Comparison of ENCODE assay signal across 17 cellular contexts in genomic region chr6:570812-571211, GRCh38.
"Had no signal": no experiment of that assay in that cellular context is flagged by ENCODE, and none has a peak within 500 bp of the region (broad histone marks: within the 10 kb centered on the region; RNA-seq: fewer than 3 reads in every experiment).

No MANE protein-coding gene starts in this region.

- ATAC-seq: left cardiac atrium, upper lobe of right lung had no signal

- H3K27ac Mint-ChIP-seq: natural killer cell treated with Interleukin-12 subunit alpha and Interleukin-12 subunit beta and Interleukin-15 and Interleukin-18, amount 100 ng/mL, for 72 hours; neural progenitor cell; stimulated activated naive CD8-positive, alpha-beta T cell treated with anti-CD3 and anti-CD28 coated beads, Interleukin-15, Interleukin-2, amounts not matched to agents 100 ng/mL and 50 ng/mL, for 24 hours had no signal

- H3K4me3 Mint-ChIP-seq: natural killer cell treated with Interleukin-12 subunit alpha and Interleukin-12 subunit beta and Interleukin-15 and Interleukin-18, amount 100 ng/mL, for 72 hours; neural progenitor cell; stimulated activated naive CD8-positive, alpha-beta T cell treated with anti-CD3 and anti-CD28 coated beads, Interleukin-15, Interleukin-2, amounts not matched to agents 100 ng/mL and 50 ng/mL, for 24 hours had no signal

- DNase-seq: dorsolateral prefrontal cortex; effector CD8-positive, alpha-beta T cell; foreskin melanocyte; head of caudate nucleus; kidney; left cardiac atrium; left ventricle myocardium inferior; mesenchymal stem cell; midbrain; nucleus accumbens; ovary; stimulated activated CD4-positive, alpha-beta T cell treated with anti-CD3 and anti-CD28 coated beads, Interleukin-2, amount 100 ng/mL, for 48 hours; testis; upper lobe of right lung had no signal

- H3K4me1 Mint-ChIP-seq: neural progenitor cell had no signal

- H3K9me3 Mint-ChIP-seq: stimulated activated naive CD8-positive, alpha-beta T cell treated with anti-CD3 and anti-CD28 coated beads, Interleukin-15, Interleukin-2, amounts not matched to agents 100 ng/mL and 50 ng/mL, for 24 hours had no signal

- H3K27me3 Mint-ChIP-seq: natural killer cell treated with Interleukin-12 subunit alpha and Interleukin-12 subunit beta and Interleukin-15 and Interleukin-18, amount 100 ng/mL, for 72 hours; stimulated activated naive CD8-positive, alpha-beta T cell treated with anti-CD3 and anti-CD28 coated beads, Interleukin-15, Interleukin-2, amounts not matched to agents 100 ng/mL and 50 ng/mL, for 24 hours had no signal
